Comparison of ENCODE assay signal across 18 cellular contexts in the genomic region with DNA sequence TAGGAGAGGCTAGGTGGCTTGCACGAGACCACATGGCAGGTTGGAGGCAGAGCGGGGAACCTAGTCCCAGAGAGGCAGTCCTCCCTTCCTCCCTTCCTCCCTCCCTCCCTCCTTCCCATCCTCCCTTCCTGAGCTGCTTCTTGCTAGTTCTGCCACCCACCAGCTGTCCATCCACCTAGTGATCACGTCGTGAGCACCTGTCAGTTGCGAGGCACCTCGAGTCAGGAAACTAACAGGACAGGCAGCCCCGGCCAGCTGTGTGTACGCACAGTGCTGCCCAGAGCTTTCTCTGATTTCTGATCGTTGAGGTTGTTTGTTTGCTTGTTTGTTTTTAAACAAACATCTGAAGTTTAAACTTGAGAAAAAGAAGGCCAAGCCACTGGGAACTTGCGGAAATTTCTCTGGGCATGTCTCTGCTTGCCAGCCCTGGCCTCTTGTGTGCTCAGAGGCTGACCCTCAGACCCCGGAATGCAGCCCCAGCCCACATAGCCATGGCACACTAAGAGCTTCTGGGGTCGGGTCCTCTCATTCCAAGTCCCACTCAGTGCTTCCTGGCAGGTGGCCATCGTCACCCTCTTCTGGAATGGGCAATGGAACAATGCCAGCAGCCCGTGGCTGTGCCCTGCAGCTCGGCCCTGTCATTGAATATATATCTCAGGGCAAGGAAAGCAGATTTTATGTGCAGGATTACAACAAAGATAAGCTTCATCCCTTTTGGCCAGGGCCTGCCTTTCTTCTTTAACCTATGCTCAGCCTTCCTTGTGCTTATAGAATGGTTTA.
DNase-seq lines count a peak whose midpoint lies in the region; ATAC-seq and FAIRE-seq lines count a peak whose summit lies in the region.
"Had no signal": no experiment of that assay in that cellular context is flagged by ENCODE, and none has a peak within 500 bp of the region (broad histone marks: within the 10 kb centered on the region; RNA-seq: fewer than 3 reads in every experiment).

No MANE protein-coding gene starts in this region.

- WGBS in small intestine, 3 donors, result 35 to 65% (median 58%) methylated on average over 15 of the region's 15 CpGs

- ATAC-seq in esophagus mucosa, result no peak
- ATAC-seq: activated CD4-positive, alpha-beta T cell treated with anti-CD3 and anti-CD28 coated beads for 36 hours; foreskin keratinocyte had no signal

- H3K4me1 ChIP-seq in small intestine (ENCODE audit: control insufficient read depth in 2 of 2, insufficient read depth in 1 of 2, low read depth in 1 of 2, low read length in 1 of 2), result peaks cover 8 to 9% of the 10 kb centered on the region in 2 donors

- H3K4me3 ChIP-seq in small intestine (ENCODE audit: low read depth in 1 of 2, low read length in 2 of 2), result no peak overlapping the region
- H3K4me3 ChIP-seq: SK-N-MC had no signal

- no peaks in the 10 kb centered on the region for H3K9me3 ChIP-seq in small intestine (ENCODE audit: control insufficient read depth, low read depth)

- H3K36me3 ChIP-seq in small intestine (ENCODE audit: control insufficient read depth in 2 of 2, insufficient read depth in 2 of 2, low read length in 2 of 2), result no peaks in the 10 kb centered on the region

- DNase-seq in DMS53 (lab: John Stamatoyannopoulos, UW) (peak; percentile 24), DMS53 treated with DMSO at 0.1 percent for 48 hours (lab: John Stamatoyannopoulos, UW; ENCODE audit: unreplicated experiment) (no peak), NCI-H82 treated with DMSO at 0.1 percent for 48 hours (lab: John Stamatoyannopoulos, UW; ENCODE audit: unreplicated experiment) (peak; percentile 28), glomerular visceral epithelial cell (ENCODE audit: extremely low spot score) (peak; percentile 20), small intestine (peak; percentile 32), NCI-H187 (lab: John Stamatoyannopoulos, UW) (no peak)
- DNase-seq in activated T-cell treated with anti-CD3 and anti-CD28 coated beads, Interleukin-2, amount 50 U/mL, for 1 hour, result no peak
- DNase-seq: 8988T; activated CD4-positive, alpha-beta T cell treated with anti-CD3 and anti-CD28 coated beads for 36 hours; activated naive CD4-positive, alpha-beta T cell; foreskin keratinocyte; islet precursor cell; KG1; NCI-H446 treated with DMSO at 0.1 percent for 48 hours; occipital lobe; stimulated activated CD4-positive, alpha-beta T cell treated with anti-CD3 and anti-CD28 coated beads, Interleukin-2, amount 100 ng/mL, for 48 hours had no signal

- FAIRE-seq in small intestine (lab: Jason Lieb, UNC), result no peak

- H3K27me3 ChIP-seq in small intestine (ENCODE audit: control insufficient read depth in 2 of 2, insufficient read depth in 2 of 2, low read length in 2 of 2), result no peaks in the 10 kb centered on the region
- H3K27me3 ChIP-seq: foreskin keratinocyte had no signal

- peak overlapping the region in 1 of 2 donors; percentile 17 for H3K27ac ChIP-seq in small intestine (ENCODE audit: low read depth in 1 of 2, low read length in 1 of 2)
- H3K27ac ChIP-seq: foreskin keratinocyte, SK-N-MC had no signal

Comparison
In these comparisons a context has a peak if more than half of its experiments do, and no peak if none do; other contexts are left out.
1. DNase-seq: peak in DMS53 (single experiment), NCI-H82 treated with DMSO at 0.1 percent for 48 hours (single experiment), glomerular visceral epithelial cell (single experiment) and small intestine (single experiment); none in DMS53 treated with DMSO at 0.1 percent for 48 hours (single experiment), NCI-H187 (0 of 2) and activated T-cell treated with anti-CD3 and anti-CD28 coated beads, Interleukin-2, amount 50 U/mL, for 1 hour (single experiment).